8 cellular contexts compared by ENCODE assay signal in the genomic region with DNA sequence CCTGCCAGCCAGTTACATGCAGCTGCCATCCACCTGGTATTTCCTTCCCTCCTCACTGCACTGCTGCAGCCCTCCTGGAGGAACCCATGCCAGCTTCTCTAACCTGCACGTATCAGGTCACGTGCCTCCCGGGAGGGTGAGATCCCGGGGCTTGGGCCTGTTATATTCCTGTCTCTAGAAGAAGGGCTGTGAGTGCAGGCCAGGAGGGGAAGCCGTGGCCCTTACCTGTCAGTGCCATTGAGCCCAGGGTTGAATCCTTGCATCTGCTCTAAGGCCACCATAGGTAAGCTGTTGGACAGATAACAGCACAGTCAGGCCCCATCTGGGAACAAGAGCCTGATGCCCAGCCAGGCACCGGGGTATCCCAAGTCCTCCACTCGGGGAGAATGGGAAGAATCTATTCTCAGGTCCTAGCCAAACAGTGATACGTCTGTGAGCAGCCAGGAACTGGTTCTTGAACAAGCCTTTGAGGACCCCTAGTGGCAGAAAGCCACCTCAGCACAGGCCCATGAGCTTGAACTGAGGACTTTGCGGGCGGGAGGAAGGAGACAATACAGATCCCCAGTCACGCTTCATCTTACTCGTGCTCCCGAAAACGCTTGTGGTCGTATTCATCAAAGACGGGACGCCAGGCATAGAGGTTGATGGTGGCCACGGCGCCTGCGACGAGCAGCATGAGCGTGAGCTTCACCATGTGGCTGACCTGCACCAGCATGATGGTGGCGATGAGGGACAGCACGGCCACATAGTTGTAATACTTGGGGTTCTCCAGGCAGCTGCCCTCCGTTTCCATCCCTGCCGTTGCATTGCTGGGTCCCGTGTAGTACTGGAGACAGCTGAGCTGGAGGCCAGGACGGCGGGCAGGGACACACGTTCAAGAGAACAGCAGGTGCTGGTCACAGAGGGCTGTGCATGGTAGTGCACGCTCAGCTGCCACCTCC. TPM values are rescaled to one million over a fixed set of nuclear protein-coding genes. Genes with fewer than 3 reads are reported as not detected.
DNase-seq lines count a peak whose midpoint lies in the region; ATAC-seq and TF ChIP-seq lines count a peak whose summit lies in the region.

No MANE protein-coding gene starts in this region.

- H3K9me3 Mint-ChIP-seq in chondrocyte (ENCODE audit: low read depth): no peaks in the 10 kb centered on the region

- peak; percentile 96 for TF ChIP-seq CTCF in chondrocyte (IDR thresholded peaks at IDR 0.05)

- H3K36me3 Mint-ChIP-seq in chondrocyte (ENCODE audit: low read depth): peaks cover 3% of the 10 kb centered on the region

- ATAC-seq in GM18502 (IDR thresholded peaks at IDR 0.05; ENCODE audit: poor library complexity, unreplicated experiment): peak; percentile 79
- peak; percentile 72 for ATAC-seq in HG03139 (IDR thresholded peaks at IDR 0.05; ENCODE audit: unreplicated experiment)
- ATAC-seq in left lobe of liver: peak; percentile 95

- no peak overlapping the region for H3K4me3 Mint-ChIP-seq in chondrocyte (ENCODE audit: unreplicated experiment)

- no peak overlapping the region for H3K27ac Mint-ChIP-seq in chondrocyte (ENCODE audit: unreplicated experiment)

- peak; percentile 94 for DNase-seq in 8988T
- peak; percentile 83 for DNase-seq in NCI-H460 (ENCODE audit: extremely low read depth, low read depth)
- peak; percentile 51 to 56 for DNase-seq in activated CD4-positive, alpha-beta T cell treated with anti-CD3 and anti-CD28 coated beads for 24 hours (ENCODE audit: low read depth in 2 of 2)
- DNase-seq in chondrocyte (ENCODE audit: low spot score): no peak
- DNase-seq in left lobe of liver (ENCODE audit: low spot score): peak; percentile 76
- DNase-seq in stimulated activated CD4-positive, alpha-beta T cell treated with anti-CD3 and anti-CD28 coated beads, Interleukin-4, amount 100 ng/mL, for 1 hour: peak; percentile 66

- peaks cover 16% of the 10 kb centered on the region for H3K4me1 Mint-ChIP-seq in chondrocyte (ENCODE audit: low read depth)

- H3K27me3 Mint-ChIP-seq in chondrocyte (ENCODE audit: low read depth): no peaks in the 10 kb centered on the region

RNA-seq across cellular contexts. Expression of a gene that starts 34.4 kb away (rescaled TPM):
- total RNA-seq in NCI-H460 (2014; rRNA removed; shearing (Covaris generic)): 22.7 and 25.2 TPM in 2 replicates
- 35.0 and 53.1 TPM in 2 replicates for polyA plus RNA-seq in NCI-H460 (2014; cell fraction: nucleus; rRNA removed)
- 10.6 to 17.8 TPM (median 10.9 TPM) in 3 replicates for total RNA-seq in chondrocyte
- total RNA-seq in left lobe of liver: 2.0 TPM

RNA-seq across cellular contexts. Expression of a gene that starts 34.4 kb away (rescaled TPM):
- total RNA-seq in NCI-H460 (2014; rRNA removed; shearing (Covaris generic)): 39.7 and 47.8 TPM in 2 replicates
- 22.5 and 22.7 TPM in 2 replicates for polyA plus RNA-seq in NCI-H460 (2014; cell fraction: nucleus; rRNA removed)
- total RNA-seq in chondrocyte (31.0 to 32.5 TPM (median 32.0 TPM) in 3 replicates), left lobe of liver (13.4 TPM)
